Comparison of ENCODE assay signal across 9 cellular contexts in genomic region chr22:40498454-40499186, GRCh38.
DNase-seq lines count a peak whose midpoint lies in the region; ATAC-seq and TF ChIP-seq lines count a peak whose summit lies in the region.
"Had no signal": no experiment of that assay in that cellular context is flagged by ENCODE, and none has a peak within 500 bp of the region (broad histone marks: within the 10 kb centered on the region; RNA-seq: fewer than 3 reads in every experiment).

No MANE protein-coding gene starts in this region.

- 42 to 43% methylated on average over 5 to 6 of the region's 6 CpGs for WGBS in gastroesophageal sphincter (ENCODE audit: low coverage in 1 of 2), 2 donors

- TF ChIP-seq POLR2A in gastroesophageal sphincter (IDR thresholded peaks at IDR 0.05) = no peak

- H3K4me1 ChIP-seq in gastroesophageal sphincter (peaks cover 4 to 39% (median 16%) of the 10 kb centered on the region in 3 donors), thoracic aorta (ENCODE audit: control insufficient read depth in 1 of 2, low read depth in 2 of 2) (peaks cover 14 to 30% of the 10 kb centered on the region in 2 donors)

- peak overlapping the region in 3 of 4 donors; percentile 5 to 30 (median 7) for H3K27ac ChIP-seq in gastroesophageal sphincter
- peak overlapping the region; percentile 55 for H3K27ac ChIP-seq in thoracic aorta

- H3K9me3 ChIP-seq in gastroesophageal sphincter = no peaks in the 10 kb centered on the region
- no peaks in the 10 kb centered on the region for H3K9me3 ChIP-seq in thoracic aorta

- H3K27me3 ChIP-seq in gastroesophageal sphincter (no peaks in the 10 kb centered on the region), thoracic aorta (replicated peaks; ENCODE audit: insufficient read depth) (no peaks in the 10 kb centered on the region)

- peak; percentile 94 for DNase-seq in HCEC 1CT
- DNase-seq in SHP77 (lab: John Stamatoyannopoulos, UW) = peak; percentile 22 to 54
- no peak for DNase-seq in thoracic aorta (ENCODE audit: low spot score)
- no peak for DNase-seq in NOMO-1 treated with DMSO at 0.1 percent for 48 hours (lab: John Stamatoyannopoulos, UW; ENCODE audit: unreplicated experiment)
- DNase-seq: activated gamma-delta T cell; stimulated activated CD4-positive, alpha-beta T cell treated with anti-CD3 and anti-CD28 coated beads, Interleukin-12 subunit alpha, Interleukin-12 subunit beta, amount 100 ng/mL, for 4 hours had no signal

- no peak for ATAC-seq in gastroesophageal sphincter
- ATAC-seq in thoracic aorta (ENCODE audit: insufficient number of reproducible peaks, low FRiP score, low read depth) = no peak
- no peak for ATAC-seq in HG02642 (IDR thresholded peaks at IDR 0.05; ENCODE audit: poor library complexity, unreplicated experiment)
- ATAC-seq in GM18517 (IDR thresholded peaks at IDR 0.05; ENCODE audit: unreplicated experiment) = no peak

- TF ChIP-seq EP300 in gastroesophageal sphincter (IDR thresholded peaks at IDR 0.05) = no peak

- H3K36me3 ChIP-seq in gastroesophageal sphincter (no peaks in the 10 kb centered on the region), thoracic aorta (no peaks in the 10 kb centered on the region)

- H3K4me3 ChIP-seq in gastroesophageal sphincter = no peak overlapping the region
- H3K4me3 ChIP-seq in thoracic aorta = no peak overlapping the region

- TF ChIP-seq CTCF in gastroesophageal sphincter (IDR thresholded peaks at IDR 0.05) (no peak), thoracic aorta (IDR thresholded peaks at IDR 0.05) (no peak)

Comparison
In these comparisons a context has a peak if more than half of its experiments do, and no peak if none do; other contexts are left out.
1. DNase-seq: peak in HCEC 1CT (single experiment) and SHP77 (2 of 2); none in thoracic aorta (single experiment) and NOMO-1 treated with DMSO at 0.1 percent for 48 hours (single experiment).